ENCODE assay signal across 19 cellular contexts in genomic region chr18:33459612-33460011, GRCh38. TPM values are rescaled to one million over a fixed set of nuclear protein-coding genes. Genes with fewer than 3 reads are reported as not detected.
DNase-seq lines count a peak whose midpoint lies in the region; ATAC-seq, FAIRE-seq and TF ChIP-seq lines count a peak whose summit lies in the region.
"Had no signal": no experiment of that assay in that cellular context is flagged by ENCODE, and none has a peak within 500 bp of the region (broad histone marks: within the 10 kb centered on the region; RNA-seq: fewer than 3 reads in every experiment).

No MANE protein-coding gene starts in this region.

- POLR2A ChIA-PET in PC-3 (lab: Charles Lee; ENCODE audit: unreplicated experiment) = no interaction called here

- no TSS peak for BruUV-seq in PC-3 (replicated peaks; lab: Mats Ljungman, UMichigan)

- H3K27me3 ChIP-seq in Loucy (ENCODE audit: insufficient read depth, low read length, poor library complexity, severe bottlenecking) = no peaks in the 10 kb centered on the region
- no peaks in the 10 kb centered on the region for H3K27me3 ChIP-seq in PC-3 (ENCODE audit: low read length)

- TF ChIP-seq CTCF in 22Rv1 (IDR thresholded peaks at IDR 0.05) (no peak), Loucy (conservative IDR thresholded peaks at IDR 0.05; ENCODE audit: low read length) (no peak), PC-3 (conservative IDR thresholded peaks at IDR 0.05; ENCODE audit: low read depth, low read length) (no peak)

- 0 out of 2 replicates have a peak overlapping the region, but pooled peaks have one; percentile 21 for H2AFZ ChIP-seq in Loucy (ENCODE audit: low read length)
- H2AFZ ChIP-seq in PC-3 (ENCODE audit: low read length) = no peak overlapping the region

- H3K9ac ChIP-seq in Loucy (ENCODE audit: low read depth, low read length, poor library complexity, severe bottlenecking) = no peak overlapping the region
- no peak overlapping the region for H3K9ac ChIP-seq in PC-3 (ENCODE audit: low read length)

- peak; percentile 3 for DNase-seq in COR-L47 (lab: John Stamatoyannopoulos, UW)
- DNase-seq in PC-3 = peak; percentile 57
- no peak for DNase-seq in HuH-7.5 (ENCODE audit: low spot score)
- no peak for DNase-seq in RCC 7860 (ENCODE audit: low spot score)
- DNase-seq in NCI-H187 treated with DMSO at 0.1 percent for 48 hours (lab: John Stamatoyannopoulos, UW) = no peak
- no peak for DNase-seq in central memory CD4-positive, alpha-beta T cell
- DNase-seq: AML-193; Calu3; CD4-positive, alpha-beta T cell; DMS79 treated with DMSO at 0.1 percent for 48 hours; GF-D8; H9; KG1 had no signal

- H3K79me2 ChIP-seq in Loucy (ENCODE audit: insufficient read depth, low read length) = no peaks in the 10 kb centered on the region
- no peaks in the 10 kb centered on the region for H3K79me2 ChIP-seq in PC-3 (ENCODE audit: low read length)

- H3K36me3 ChIP-seq in Loucy (ENCODE audit: insufficient read depth, low read length) (no peaks in the 10 kb centered on the region), PC-3 (ENCODE audit: low read depth, low read length) (no peaks in the 10 kb centered on the region)

- H3K4me1 ChIP-seq in Loucy (ENCODE audit: insufficient read depth, low read length, poor library complexity, severe bottlenecking) (peaks cover 13% of the 10 kb centered on the region), PC-3 (ENCODE audit: insufficient read depth, low read length) (no peaks in the 10 kb centered on the region)
- H3K4me1 ChIP-seq: A549 had no signal

- H3K9me2 ChIP-seq in Loucy (replicated peaks; ENCODE audit: low read depth, low read length) (no peaks in the 10 kb centered on the region), PC-3 (replicated peaks; ENCODE audit: low read length) (no peaks in the 10 kb centered on the region)

- H3F3A ChIP-seq in Loucy (ENCODE audit: low read depth) (no peaks in the 10 kb centered on the region), PC-3 (ENCODE audit: low read length, unreplicated experiment) (no peaks in the 10 kb centered on the region)

- ATAC-seq in PC-3 = peak; percentile 56
- ATAC-seq: A549, HepG2 had no signal

- H4K20me1 ChIP-seq in Loucy (ENCODE audit: insufficient read depth, low read length, poor library complexity, severe bottlenecking) (no peaks in the 10 kb centered on the region), PC-3 (ENCODE audit: low read length) (no peaks in the 10 kb centered on the region)

- H3K9me3 ChIP-seq in Loucy (ENCODE audit: insufficient read depth, low read depth, low read length) (no peaks in the 10 kb centered on the region), PC-3 (ENCODE audit: low read length) (no peaks in the 10 kb centered on the region)
- H3K9me3 ChIP-seq: A549 had no signal

- FAIRE-seq in RCC 7860 (lab: Jason Lieb, UNC) = no peak
- FAIRE-seq: A549, H1, HepG2 had no signal

- H3K4me3 ChIP-seq in Loucy (ENCODE audit: low read length, poor library complexity, severe bottlenecking) = no peak overlapping the region
- no peak overlapping the region for H3K4me3 ChIP-seq in PC-3 (ENCODE audit: low read length)
- H3K4me3 ChIP-seq: A549 had no signal

- CTCF ChIA-PET in PC-3 (lab: Charles Lee) = no interaction called here

- H3K4me2 ChIP-seq in Loucy (ENCODE audit: low read depth, low read length, poor library complexity, severe bottlenecking) = no peak overlapping the region
- no peak overlapping the region for H3K4me2 ChIP-seq in PC-3 (ENCODE audit: low read length)
- H3K4me2 ChIP-seq: A549 had no signal

- peak overlapping the region; percentile 41; the same call in 1 of the 2 replicates for H3K27ac ChIP-seq in 22Rv1
- H3K27ac ChIP-seq in PC-3 (ENCODE audit: low read length) = peak overlapping the region; percentile 41
- H3K27ac ChIP-seq: A549, C4-2B had no signal

- intact Hi-C loops in PC-3 (cut with micrococcal nuclease) = no loop called here

RNA-seq across cellular contexts. Expression of gene CCDC178, which starts 19.1 kb away (rescaled TPM):
- not detected in 2 replicates for total RNA-seq in PC-3 (2014; rRNA removed)
- total RNA-seq: Calu3; CD4-positive, alpha-beta T cell; H1; H9; HepG2 had no signal

Comparison
In these comparisons a context has a peak if more than half of its experiments do, and no peak if none do; other contexts are left out.
1. DNase-seq: peak in COR-L47 (single experiment) and PC-3 (single experiment); none in HuH-7.5 (single experiment), RCC 7860 (single experiment), NCI-H187 treated with DMSO at 0.1 percent for 48 hours (single experiment) and central memory CD4-positive, alpha-beta T cell (single experiment).